In genomic region chr2:57549642-57550102, GRCh38 we compare ENCODE assay signal across 9 cellular contexts.
DNase-seq lines count a peak whose midpoint lies in the region; ATAC-seq and TF ChIP-seq lines count a peak whose summit lies in the region.
"Had no signal": no experiment of that assay in that cellular context is flagged by ENCODE, and none has a peak within 500 bp of the region (broad histone marks: within the 10 kb centered on the region; RNA-seq: fewer than 3 reads in every experiment).

No MANE protein-coding gene starts in this region.

- peaks cover 24% of the 10 kb centered on the region for H3K36me3 Mint-ChIP-seq in natural killer cell

- peak; percentile 4 for DNase-seq in GM10248 (ENCODE audit: extremely low spot score)
- peak; percentile 94 for DNase-seq in Kasumi-1 (lab: John Stamatoyannopoulos, UW)
- DNase-seq in renal cortical epithelial cell (ENCODE audit: low read depth) = peak; percentile 20
- no peak for DNase-seq in natural killer cell
- no peak for DNase-seq in stimulated activated naive CD4-positive, alpha-beta T cell (lab: John Stamatoyannopoulos, UW)

- CTCF ChIA-PET in GM10248 (lab: Yijun Ruan, JAX) = interaction anchor here (0.7 to 1.9 kb wide), 5 partner anchors 11 to 52 kb away, joined by 3 to 7 read pairs (median 5); no protein-coding TSS in a partner anchor

- H3K27me3 Mint-ChIP-seq in natural killer cell (ENCODE audit: low read depth in 2 of 2) = no peaks in the 10 kb centered on the region

- POLR2A ChIA-PET in GM10248 (lab: Yijun Ruan, JAX) = no interaction called here

- no peaks in the 10 kb centered on the region for H3K4me1 Mint-ChIP-seq in natural killer cell

- H3K9me3 Mint-ChIP-seq in natural killer cell = peaks cover 11 to 18% of the 10 kb centered on the region in 2 donors

- peak; percentile 61 for ATAC-seq in GM21619 (IDR thresholded peaks at IDR 0.05; ENCODE audit: unreplicated experiment)
- no peak for ATAC-seq in natural killer cell
- ATAC-seq in HG03045 (IDR thresholded peaks at IDR 0.05; ENCODE audit: unreplicated experiment) = no peak

- H3K27ac Mint-ChIP-seq in natural killer cell = no peak overlapping the region

- TF ChIP-seq CTCF in GM10248 (IDR thresholded peaks at IDR 0.05; ENCODE audit: control extremely low read depth, extremely low read depth, low read depth, missing control alignments) = peak; percentile 48
- TF ChIP-seq CTCF in VCaP (conservative IDR thresholded peaks at IDR 0.05) = peak; percentile 45; the same call in 1 of the 2 replicates
- TF ChIP-seq CTCF in natural killer cell (IDR thresholded peaks at IDR 0.05) = no peak

- no peak overlapping the region for H3K4me3 Mint-ChIP-seq in natural killer cell

- H3K27ac ChIP-seq in VCaP = no peak overlapping the region
- H3K27ac ChIP-seq: parathyroid adenoma had no signal

- intact Hi-C loops in natural killer cell (cut with micrococcal nuclease) = no loop called here

Comparison
In these comparisons a context has a peak if more than half of its experiments do, and no peak if none do; other contexts are left out.
1. DNase-seq: peak in GM10248 (single experiment), Kasumi-1 (2 of 2) and renal cortical epithelial cell (single experiment); none in natural killer cell (single experiment) and stimulated activated naive CD4-positive, alpha-beta T cell (0 of 6).